Comparison of ENCODE assay signal across 15 cellular contexts in genomic region chr11:134541951-134542350, GRCh38.
"Had no signal": no experiment of that assay in that cellular context is flagged by ENCODE, and none has a peak within 500 bp of the region (broad histone marks: within the 10 kb centered on the region; RNA-seq: fewer than 3 reads in every experiment).

No MANE protein-coding gene starts in this region.

- H3K4me1 ChIP-seq: adrenal gland, breast epithelium, lower lobe of right lung, prostate gland had no signal

- DNase-seq: activated CD4-positive, alpha-beta T cell treated with anti-CD3 and anti-CD28 coated beads, Interleukin-2, amount 10 ng/mL, durations not matched to agents 24 days and 14 days; activated CD8-positive, alpha-beta T cell treated with anti-CD3 and anti-CD28 coated beads for 36 hours; activated gamma-delta T cell treated with Interleukin-2 at 50 U/mL for 16 hours; cerebellar nuclear complex; effector CD8-positive, alpha-beta T cell; esophagus squamous epithelium; hippocampal formation; lower lobe of right lung; right cardiac atrium; SJCRH30; stimulated activated CD4-positive, alpha-beta T cell treated with anti-CD3 and anti-CD28 coated beads, Interleukin-4, amount 100 ng/mL, for 24 hours; T1000 had no signal

- H3K27me3 ChIP-seq: adrenal gland, SJCRH30 had no signal

- H3K9me3 ChIP-seq: adrenal gland, breast epithelium, esophagus squamous epithelium, lower lobe of right lung, prostate gland, SJCRH30 had no signal

- H3K4me3 ChIP-seq: adrenal gland, breast epithelium, esophagus squamous epithelium, lower lobe of right lung, prostate gland, SJCRH30 had no signal

- H3K36me3 ChIP-seq: adrenal gland, breast epithelium, esophagus squamous epithelium, lower lobe of right lung, prostate gland, SJCRH30 had no signal

- H3K27ac ChIP-seq: adrenal gland, breast epithelium, esophagus squamous epithelium, lower lobe of right lung, prostate gland, SJCRH30 had no signal
